In the genomic region with DNA sequence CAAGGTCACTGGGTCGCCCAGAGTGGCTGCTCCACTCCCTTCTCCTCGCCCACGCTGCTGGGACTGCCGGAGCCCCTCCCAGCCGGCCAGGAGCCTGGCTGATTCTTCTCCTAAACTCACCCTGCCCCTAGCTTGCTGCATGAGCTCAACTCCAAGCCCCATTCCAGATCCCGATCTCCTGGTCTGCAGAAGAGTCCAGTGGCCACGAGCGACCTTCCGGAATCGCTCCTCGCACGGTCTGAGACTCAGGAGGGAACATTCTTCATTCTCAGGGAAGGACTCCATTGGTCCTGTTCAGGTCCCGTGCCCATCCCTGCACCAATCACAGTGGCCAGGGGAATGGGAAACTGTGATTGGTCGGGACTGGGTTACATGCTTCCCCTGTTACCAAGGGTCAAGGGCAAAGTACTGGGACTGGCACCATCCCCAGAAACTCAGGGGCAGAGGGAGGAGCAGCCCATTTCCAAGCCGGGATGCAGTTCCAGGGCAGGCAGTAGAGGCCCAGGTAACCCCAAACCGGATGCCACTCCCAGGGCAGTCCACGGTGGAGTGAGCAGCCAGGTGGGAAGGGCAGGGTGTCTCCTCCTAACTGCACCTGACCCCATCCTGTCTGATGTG, we compare ENCODE assay signal across 8 cellular contexts. TPM values are rescaled to one million over a fixed set of nuclear protein-coding genes. Genes with fewer than 3 reads are reported as not detected.
DNase-seq lines count a peak whose midpoint lies in the region; ATAC-seq and TF ChIP-seq lines count a peak whose summit lies in the region.

No MANE protein-coding gene starts in this region.

- peak overlapping the region; percentile 90; the same call in 1 of the 2 replicates for H2AFZ ChIP-seq in SK-N-SH (ENCODE audit: low read depth)

- intact Hi-C loops in Right ventricle myocardium superior (cut with DNase I) = no loop called here

- H3K9me3 ChIP-seq in SK-N-SH = no peaks in the 10 kb centered on the region

- H3K27ac ChIP-seq in SK-N-SH (ENCODE audit: low read depth in 2 of 2, low read length in 1 of 2) = peak overlapping the region in 1 of 2 experiments; percentile 86; a peak in 2 of 4 replicates

- no peaks in the 10 kb centered on the region for H3K9me2 ChIP-seq in SK-N-SH

- POLR2A ChIA-PET in SK-N-SH (lab: Yijun Ruan, JAX) = interaction anchor here (0.8 to 0.9 kb wide), 2 partner anchors 33 to 120 kb away, joined by 3 read pairs; no protein-coding TSS in a partner anchor

- H3K9ac ChIP-seq in SK-N-SH = 0 out of 2 replicates have a peak overlapping the region, but pooled peaks have one; percentile 15

- peak overlapping the region; percentile 59 for H3K4me2 ChIP-seq in SK-N-SH

- H4K20me1 ChIP-seq in SK-N-SH (ENCODE audit: insufficient read depth) = no peaks in the 10 kb centered on the region

- H3K4me1 ChIP-seq in SK-N-SH (ENCODE audit: control insufficient read depth in 1 of 2, insufficient read depth in 2 of 2, low read depth in 1 of 2, low read length in 1 of 2) = peaks cover 0 to 25% of the 10 kb centered on the region in 2 experiments; a peak in 3 of 4 replicates

- TF ChIP-seq RAD21 in SK-N-SH (IDR thresholded peaks at IDR 0.05; ENCODE audit: low read length) = no peak

- CTCF ChIA-PET in SK-N-SH (lab: Yijun Ruan, JAX) = interaction anchor here (1.2 to 3.2 kb wide), 7 partner anchors 11 to 116 kb away, joined by 3 to 14 read pairs (median 7); no protein-coding TSS in a partner anchor

- no peaks in the 10 kb centered on the region for H3K36me3 ChIP-seq in SK-N-SH (replicated peaks in 1 of 2; ENCODE audit: control insufficient read depth in 1 of 2, insufficient read depth in 2 of 2, low read length in 1 of 2)

- TF ChIP-seq EP300 in SK-N-SH (IDR thresholded peaks at IDR 0.05; ENCODE audit: borderline replicate concordance in 1 of 2, low read depth in 1 of 2, low read length in 1 of 2) = no peak

- no peaks in the 10 kb centered on the region for H3K79me2 ChIP-seq in SK-N-SH (ENCODE audit: insufficient read depth)

- ATAC-seq in Right ventricle myocardium superior (ENCODE audit: poor library complexity) = peak; percentile 56

- DNase-seq in DMS53 treated with DMSO at 0.1 percent for 48 hours (lab: John Stamatoyannopoulos, UW; ENCODE audit: unreplicated experiment) (peak; percentile 63), SK-N-SH (peak; percentile 74), Right ventricle myocardium superior (peak; percentile 69), renal cortical epithelial cell (ENCODE audit: low read depth) (peak; percentile 50), anterior cingulate cortex (lab: John Stamatoyannopoulos, UW) (no peak), NCI-H2081 (lab: John Stamatoyannopoulos, UW) (no peak), Ammon's horn (ENCODE audit: low spot score) (no peak)
- DNase-seq in activated naive CD4-positive, alpha-beta T cell treated with Interleukin-2 at 50 U/mL for 16 hours = no peak

- H3F3A ChIP-seq in SK-N-SH (replicated peaks; ENCODE audit: insufficient read depth) = no peaks in the 10 kb centered on the region

- H3K27me3 ChIP-seq in SK-N-SH (ENCODE audit: insufficient read depth) = no peaks in the 10 kb centered on the region

- peak overlapping the region; percentile 29 to 45 for H3K4me3 ChIP-seq in SK-N-SH (ENCODE audit: low read depth in 2 of 2, low read length in 1 of 2)

- WGBS in SK-N-SH (ENCODE audit: low lambda C conversion rate) = 95% methylated on average over 14 of the region's 17 CpGs

- no peak for TF ChIP-seq CTCF in SK-N-SH (IDR thresholded peaks at IDR 0.05)

TF ChIP-seq in SK-N-SH, 30 proteins besides CTCF, POLR2A, EP300 and RAD21:
- TF ChIP-seq PBX3 (IDR thresholded peaks at IDR 0.05) = no peak
- no peak for TF ChIP-seq TCF12 (IDR thresholded peaks at IDR 0.05)
- peak; percentile 93 for TF ChIP-seq RFX5 (IDR thresholded peaks at IDR 0.05; ENCODE audit: low read length)
- TF ChIP-seq SIN3A (IDR thresholded peaks at IDR 0.05; ENCODE audit: borderline replicate concordance, low read depth, low read length) = no peak
- TF ChIP-seq GABPA (IDR thresholded peaks at IDR 0.05; ENCODE audit: low read depth) = no peak
- no peak for TF ChIP-seq USF2 (IDR thresholded peaks at IDR 0.05; ENCODE audit: borderline replicate concordance, low read depth, low read length)
- no peak for TF ChIP-seq RCOR1 (IDR thresholded peaks at IDR 0.05; ENCODE audit: low read length)

RNA-seq across cellular contexts. Expression of gene CIBAR2, which starts 24.5 kb away (rescaled TPM):
- polyA plus RNA-seq in SK-N-SH (2012; rRNA removed) = 0.15 and 0.24 TPM in 2 replicates
- polyA plus RNA-seq in SK-N-SH (2012; cell fraction: cytosol; rRNA removed) = 0.17 and 0.23 TPM in 2 replicates
- 0.39 and 0.51 TPM in 2 replicates for polyA plus RNA-seq in SK-N-SH (2012; cell fraction: nucleus; rRNA removed)
- total RNA-seq in Right ventricle myocardium superior (not detected), renal cortical epithelial cell (not detected in 2 replicates)

Comparison
In these comparisons a context has a peak if more than half of its experiments do, and no peak if none do; other contexts are left out.
1. DNase-seq: peak in DMS53 treated with DMSO at 0.1 percent for 48 hours (single experiment), SK-N-SH (single experiment), Right ventricle myocardium superior (single experiment) and renal cortical epithelial cell (single experiment); none in anterior cingulate cortex (0 of 58), NCI-H2081 (0 of 2), activated naive CD4-positive, alpha-beta T cell treated with Interleukin-2 at 50 U/mL for 16 hours (single experiment) and Ammon's horn (single experiment).